8 cellular contexts compared by ENCODE assay signal in genomic region chr6:53301801-53302537, GRCh38. TPM values are rescaled to one million over a fixed set of nuclear protein-coding genes. Genes with fewer than 3 reads are reported as not detected.
DNase-seq lines count a peak whose midpoint lies in the region; ATAC-seq and TF ChIP-seq lines count a peak whose summit lies in the region.

No MANE protein-coding gene starts in this region.

- H3K4me3 Mint-ChIP-seq in T-helper 2 cell treated with Interferon-gamma antibody and Interleukin-4, amounts not matched to agents 5 μg/mL and 100 μg/mL, for 36 hours, result peak overlapping the region; percentile 46

- H3K4me3 ChIP-seq in GM23248 (peak overlapping the region; percentile 45; the same call in 1 of the 2 replicates), esophagus squamous epithelium (no peak overlapping the region)

- peaks cover 16% of the 10 kb centered on the region for H3F3A ChIP-seq in GM23248 (ENCODE audit: insufficient read depth)

- H3K27me3 ChIP-seq in GM23248 (replicated peaks; ENCODE audit: insufficient read depth) (no peaks in the 10 kb centered on the region), esophagus squamous epithelium (no peaks in the 10 kb centered on the region)

- no peaks in the 10 kb centered on the region for H3K27me3 Mint-ChIP-seq in T-helper 2 cell treated with Interferon-gamma antibody and Interleukin-4, amounts not matched to agents 5 μg/mL and 100 μg/mL, for 36 hours (ENCODE audit: low read depth)

- H3K36me3 ChIP-seq in GM23248 (ENCODE audit: low read depth), result no peaks in the 10 kb centered on the region
- no peaks in the 10 kb centered on the region for H3K36me3 ChIP-seq in esophagus squamous epithelium

- 88 to 93% methylated on average over 7 of the region's 7 CpGs for WGBS in GM23248 (ENCODE audit: low coverage in 1 of 2, low lambda C conversion rate in 2 of 2, missing lambda C conversion rate in 2 of 2), 2 experiments
- 49 to 65% methylated on average over 6 to 7 of the region's 7 CpGs for WGBS in esophagus squamous epithelium, 2 donors

- H3K27ac ChIP-seq in GM23248, result peak overlapping the region; percentile 55
- peak overlapping the region; percentile 59 to 76 (median 66) for H3K27ac ChIP-seq in esophagus squamous epithelium

- in situ Hi-C loops in GM23248 (cut with MboI), result no loop called here
- in situ Hi-C loops in G401 (cut with HindIII; ENCODE audit: low sequenced_read_pairs), result no loop called here

- no peaks in the 10 kb centered on the region for H3K9me3 Mint-ChIP-seq in T-helper 2 cell treated with Interferon-gamma antibody and Interleukin-4, amounts not matched to agents 5 μg/mL and 100 μg/mL, for 36 hours

- H3K9me3 ChIP-seq in GM23248 (ENCODE audit: low read depth) (no peaks in the 10 kb centered on the region), esophagus squamous epithelium (no peaks in the 10 kb centered on the region)

- peak overlapping the region; percentile 67 for H3K27ac Mint-ChIP-seq in T-helper 2 cell treated with Interferon-gamma antibody and Interleukin-4, amounts not matched to agents 5 μg/mL and 100 μg/mL, for 36 hours

- no peak for TF ChIP-seq POLR2A in esophagus squamous epithelium (IDR thresholded peaks at IDR 0.05)

- H3K4me1 ChIP-seq in GM23248 (ENCODE audit: insufficient read depth) (peaks cover 41% of the 10 kb centered on the region), esophagus squamous epithelium (peaks cover 9 to 64% (median 41%) of the 10 kb centered on the region in 3 donors)

- intact Hi-C loops in esophagus squamous epithelium (cut with DNase I), result no loop called here

- peaks cover 13% of the 10 kb centered on the region for H3K36me3 Mint-ChIP-seq in T-helper 2 cell treated with Interferon-gamma antibody and Interleukin-4, amounts not matched to agents 5 μg/mL and 100 μg/mL, for 36 hours (ENCODE audit: low read depth)

- H3K9me2 ChIP-seq in GM23248 (ENCODE audit: insufficient read depth), result no peaks in the 10 kb centered on the region

- no peaks in the 10 kb centered on the region for H4K20me1 ChIP-seq in GM23248 (ENCODE audit: insufficient read depth)

- no peak for DNase-seq in GM23248
- no peak for DNase-seq in T-helper 2 cell treated with Interferon-gamma antibody and Interleukin-4, amounts not matched to agents 5 μg/mL and 100 μg/mL, for 36 hours (ENCODE audit: low spot score)
- no peak for DNase-seq in esophagus squamous epithelium (lab: John Stamatoyannopoulos, UW)
- DNase-seq in renal cortical epithelial cell (ENCODE audit: low read depth), result peak; percentile 60
- DNase-seq in G401 (ENCODE audit: low spot score), result no peak
- no peak for DNase-seq in EL

- no peak overlapping the region for H2AFZ ChIP-seq in GM23248

- peaks cover 78% of the 10 kb centered on the region for H3K79me2 ChIP-seq in GM23248 (ENCODE audit: insufficient read depth)

- H3K4me2 ChIP-seq in GM23248 (ENCODE audit: unreplicated experiment), result peak overlapping the region; percentile 64

- no peak for ATAC-seq in HG03520 (IDR thresholded peaks at IDR 0.05; ENCODE audit: unreplicated experiment)
- no peak for ATAC-seq in GM18520 (IDR thresholded peaks at IDR 0.05; ENCODE audit: unreplicated experiment)

- H3K4me1 Mint-ChIP-seq in T-helper 2 cell treated with Interferon-gamma antibody and Interleukin-4, amounts not matched to agents 5 μg/mL and 100 μg/mL, for 36 hours (ENCODE audit: low read depth), result peaks cover 54% of the 10 kb centered on the region

- no peak for TF ChIP-seq CTCF in esophagus squamous epithelium (IDR thresholded peaks at IDR 0.05)

- peak overlapping the region; percentile 21; the same call in 1 of the 2 replicates for H3K9ac ChIP-seq in GM23248

RNA-seq across cellular contexts. Expression of gene ELOVL5, which starts 46.8 kb away (rescaled TPM):
- 60.3 and 70.8 TPM in 2 replicates for total RNA-seq in GM23248 (2014; rRNA removed; shearing (Covaris generic))
- 86.8 and 87.3 TPM in 2 replicates for polyA plus RNA-seq in GM23248 (2016; fragmentation: Nextera tagmentation; extraction: Ambion mirVana)
- 10 to 100 TPM; 12.4 to 50.0 (median 33.2) TPM for total RNA-seq in esophagus squamous epithelium
- 68.9 and 92.8 TPM in 2 replicates for total RNA-seq in renal cortical epithelial cell
- 6.6 and 12.2 TPM in 2 replicates for total RNA-seq in G401 (2014; rRNA removed; shearing (Covaris generic))
